1 cellular context compared by ENCODE assay signal in genomic region chr16:9092282-9092962, GRCh38.
TF ChIP-seq lines count a peak whose summit lies in the region.

No MANE protein-coding gene starts in this region.

TF ChIP-seq in HepG2, 621 proteins besides CTCF, POLR2A, EP300 and RAD21 (continued from another document):
- TF ChIP-seq REST (IDR thresholded peaks at IDR 0.05; ENCODE audit: borderline replicate concordance in 1 of 2, low read depth in 1 of 2, low read length in 2 of 2) = no peak
- TF ChIP-seq ATF3 (CRISPR knock-in tag; IDR thresholded peaks at IDR 0.05) = 0 out of 2 replicates have a peak, but pooled peaks have one; percentile 52
- TF ChIP-seq ZC3H4 (CRISPR knock-in tag; IDR thresholded peaks at IDR 0.05; ENCODE audit: borderline replicate concordance) = peak; percentile 24; the same call in 1 of the 2 replicates
- peak; percentile 64; the same call in 1 of the 2 replicates for TF ChIP-seq ZFP1 (CRISPR knock-in tag; IDR thresholded peaks at IDR 0.05)
- no peak for TF ChIP-seq RBAK (CRISPR knock-in tag; IDR thresholded peaks at IDR 0.05)
- TF ChIP-seq NFE2 (CRISPR knock-in tag; IDR thresholded peaks at IDR 0.05) = no peak
- peak; percentile 32; the same call in 1 of the 2 replicates for TF ChIP-seq ZNF331 (CRISPR knock-in tag; IDR thresholded peaks at IDR 0.05)
- peak; percentile 18 for TF ChIP-seq ZNF558 (CRISPR knock-in tag; IDR thresholded peaks at IDR 0.05; ENCODE audit: borderline replicate concordance)
- TF ChIP-seq KAT7 (CRISPR knock-in tag; IDR thresholded peaks at IDR 0.05; ENCODE audit: borderline replicate concordance) = peak; percentile 92; the same call in 1 of the 2 replicates
- TF ChIP-seq ZNF703 (CRISPR knock-in tag; IDR thresholded peaks at IDR 0.05; ENCODE audit: borderline replicate concordance) = 0 out of 2 replicates have a peak, but pooled peaks have one; percentile 73
- TF ChIP-seq KDM2A (CRISPR knock-in tag; IDR thresholded peaks at IDR 0.05; ENCODE audit: borderline replicate concordance, low read depth) = peak; percentile 83; the same call in 1 of the 2 replicates
- 0 out of 2 replicates have a peak, but pooled peaks have one; percentile 47 for TF ChIP-seq NAIF1 (CRISPR knock-in tag; IDR thresholded peaks at IDR 0.05; ENCODE audit: borderline replicate concordance)
- TF ChIP-seq ZNF550 (CRISPR knock-in tag; IDR thresholded peaks at IDR 0.05; ENCODE audit: borderline replicate concordance) = no peak
